ENCODE assay signal across 14 cellular contexts in genomic region chr21:29194847-29195246, GRCh38.
DNase-seq lines count a peak whose midpoint lies in the region; ATAC-seq, FAIRE-seq and TF ChIP-seq lines count a peak whose summit lies in the region.
"Had no signal": no experiment of that assay in that cellular context is flagged by ENCODE, and none has a peak within 500 bp of the region (broad histone marks: within the 10 kb centered on the region; RNA-seq: fewer than 3 reads in every experiment).

No MANE protein-coding gene starts in this region.

- DNase-seq in GM12891 (ENCODE audit: insufficient read length, low spot score) (no peak), NCI-H226 (peak; percentile 47), cardiac fibroblast (ENCODE audit: low read depth in 2 of 2) (peak; percentile 27 to 63), neuronal stem cell (ENCODE audit: low spot score) (no peak), OCI-LY7 (ENCODE audit: low spot score) (no peak), KBM-7 (no peak)
- DNase-seq: activated CD4-positive, CD25-positive, alpha-beta regulatory T cell; cerebellar nuclear complex; COR-L47; nucleus accumbens had no signal

- TF ChIP-seq CTCF in cardiac fibroblast (IDR thresholded peaks at IDR 0.05; ENCODE audit: low read depth, low read length) (no peak), OCI-LY7 (conservative IDR thresholded peaks at IDR 0.05; ENCODE audit: low read length) (no peak)

- no peak overlapping the region for H3K18ac ChIP-seq in neuronal stem cell (ENCODE audit: low read length)

- no peaks in the 10 kb centered on the region for H3K36me3 ChIP-seq in neuronal stem cell (replicated peaks in 1 of 2; ENCODE audit: control insufficient read depth in 2 of 2, insufficient read depth in 2 of 2, low read length in 2 of 2)
- H3K36me3 ChIP-seq in OCI-LY7 (ENCODE audit: insufficient read depth, low read length), result no peaks in the 10 kb centered on the region

- no peak overlapping the region for H2BK12ac ChIP-seq in neuronal stem cell (ENCODE audit: low read length)

- H2BK5ac ChIP-seq in neuronal stem cell (ENCODE audit: low read length), result no peak overlapping the region

- H3K27ac ChIP-seq in neuronal stem cell (replicated peaks; ENCODE audit: low read length) (no peak overlapping the region), OCI-LY7 (ENCODE audit: low read depth, low read length, poor library complexity, severe bottlenecking) (no peak overlapping the region)
- H3K27ac ChIP-seq: RWPE1 had no signal

- peaks cover 0 to 9% of the 10 kb centered on the region in 2 donors for H3K4me1 ChIP-seq in neuronal stem cell (ENCODE audit: control insufficient read depth in 2 of 2, insufficient read depth in 1 of 2, low read depth in 1 of 2, low read length in 2 of 2)
- H3K4me1 ChIP-seq in OCI-LY7 (ENCODE audit: insufficient read depth, low read length, poor library complexity, severe bottlenecking), result peaks cover 11% of the 10 kb centered on the region

- no peak overlapping the region for H3K23ac ChIP-seq in neuronal stem cell (ENCODE audit: low read depth, low read length, poor library complexity)

- CTCF ChIA-PET in OCI-LY7 (lab: Charles Lee; ENCODE audit: unreplicated experiment), result no interaction called here

- H3K79me2 ChIP-seq in OCI-LY7 (ENCODE audit: insufficient read depth, low read depth, low read length), result no peaks in the 10 kb centered on the region

- H2AK5ac ChIP-seq in neuronal stem cell (ENCODE audit: low read depth, low read length), result no peak overlapping the region

- peak; percentile 41 for FAIRE-seq in GM12891 (lab: Jason Lieb, UNC)
- FAIRE-seq: keratinocyte had no signal

- no peak overlapping the region for H3K4me3 ChIP-seq in cardiac fibroblast (replicated peaks in 1 of 2; ENCODE audit: low read depth in 2 of 2, low read length in 2 of 2)
- no peak overlapping the region for H3K4me3 ChIP-seq in neuronal stem cell (ENCODE audit: low read length in 2 of 2)
- no peak overlapping the region for H3K4me3 ChIP-seq in OCI-LY7 (ENCODE audit: low read depth, low read length, poor library complexity, severe bottlenecking)

- no peak for ATAC-seq in GM21526 (IDR thresholded peaks at IDR 0.05; ENCODE audit: low FRiP score, unreplicated experiment)
- ATAC-seq: stimulated activated effector memory CD8-positive, alpha-beta T cell treated with anti-CD3 and anti-CD28 coated beads, Interleukin-12 subunit alpha, Interleukin-12 subunit beta, amount 100 ng/mL, for 72 hours had no signal

- H3K9me2 ChIP-seq in OCI-LY7 (ENCODE audit: insufficient read depth, low read length), result no peaks in the 10 kb centered on the region

- POLR2A ChIA-PET in OCI-LY7 (lab: Charles Lee), result interaction anchor here (1.6 kb wide), 1 partner anchor 10 kb away, joined by 4 read pairs; no protein-coding TSS in a partner anchor

- H4K20me1 ChIP-seq in OCI-LY7 (ENCODE audit: insufficient read depth, low read length), result no peaks in the 10 kb centered on the region

- H2BK120ac ChIP-seq in neuronal stem cell (ENCODE audit: low read depth, low read length), result no peak overlapping the region

- H2AFZ ChIP-seq in neuronal stem cell (ENCODE audit: low read length) (peak overlapping the region; percentile 75), OCI-LY7 (ENCODE audit: low read length) (no peak overlapping the region)

- no peak overlapping the region for H4K8ac ChIP-seq in neuronal stem cell (ENCODE audit: low read depth, low read length)

- H3K79me1 ChIP-seq in neuronal stem cell (ENCODE audit: low read depth, low read length), result no peaks in the 10 kb centered on the region

- BruUV-seq in OCI-LY7 (replicated peaks; lab: Mats Ljungman, UMichigan), result no TSS peak

- no peaks in the 10 kb centered on the region for H3K9me3 ChIP-seq in neuronal stem cell (replicated peaks in 1 of 2; ENCODE audit: control insufficient read depth in 2 of 2, insufficient read depth in 1 of 2, low read depth in 1 of 2, low read length in 2 of 2)
- no peaks in the 10 kb centered on the region for H3K9me3 ChIP-seq in OCI-LY7 (ENCODE audit: low read length)

- H3K9ac ChIP-seq in neuronal stem cell (ENCODE audit: low read depth, low read length, poor library complexity), result no peak overlapping the region

- TF ChIP-seq POLR2A in GM12891 (IDR thresholded peaks at IDR 0.05; ENCODE audit: low read depth, low read length), result no peak

- no peak overlapping the region for H4K91ac ChIP-seq in neuronal stem cell (ENCODE audit: low read depth, low read length, poor library complexity)

- no peak overlapping the region for H2BK15ac ChIP-seq in neuronal stem cell (ENCODE audit: low read length)

- H3K27me3 ChIP-seq in neuronal stem cell (ENCODE audit: control insufficient read depth in 3 of 3, insufficient read depth in 3 of 3, low read depth in 1 of 3, low read length in 3 of 3), result no peaks in the 10 kb centered on the region

- WGBS in neuronal stem cell (ENCODE audit: extremely low coverage in 2 of 2, insufficient read length in 2 of 2, insufficient replicate concordance in 1 of 2), 2 donors, result no CpG with 5 or more reads among the region's 3 CpGs

- in situ Hi-C loops in KBM-7 (cut with MboI; ENCODE audit: low pct_unique_long_range_greater_than_20kb, low sequenced_read_pairs), result no loop called here

- H3K4me2 ChIP-seq in neuronal stem cell (ENCODE audit: insufficient read depth, low read length, poor library complexity, severe bottlenecking) (no peak overlapping the region), OCI-LY7 (ENCODE audit: low read length) (no peak overlapping the region)

- intact Hi-C loops in OCI-LY7 (cut with micrococcal nuclease; ENCODE audit: unreplicated experiment), result no loop called here

- no peak overlapping the region for H3K14ac ChIP-seq in neuronal stem cell (ENCODE audit: low read length)

- H3K4ac ChIP-seq in neuronal stem cell (ENCODE audit: low read length), result no peak overlapping the region

TF ChIP-seq in GM12891, 5 proteins besides CTCF, POLR2A, EP300 and RAD21:
- TF ChIP-seq SPI1 (IDR thresholded peaks at IDR 0.05; ENCODE audit: low read depth, low read length) (no peak), POLR2AphosphoS5 (IDR thresholded peaks at IDR 0.05; ENCODE audit: low read depth, low read length) (no peak), TAF1 (IDR thresholded peaks at IDR 0.05; ENCODE audit: low read depth, low read length) (no peak), POU2F2 (IDR thresholded peaks at IDR 0.05; ENCODE audit: low read depth, low read length) (no peak)

Comparison
In these comparisons a context has a peak if more than half of its experiments do, and no peak if none do; other contexts are left out.
1. DNase-seq: peak in NCI-H226 (single experiment) and cardiac fibroblast (2 of 2); none in GM12891 (single experiment), neuronal stem cell (single experiment), OCI-LY7 (single experiment) and KBM-7 (single experiment).